2 cellular contexts compared by ENCODE assay signal in genomic region chr3:76965122-76965725, GRCh38.
TF ChIP-seq lines count a peak whose summit lies in the region.

No MANE protein-coding gene starts in this region.

TF ChIP-seq in H1, 55 proteins besides CTCF, POLR2A, EP300 and RAD21 (continued from another document):
- no peak for TF ChIP-seq BRCA1 (IDR thresholded peaks at IDR 0.05; ENCODE audit: low read depth, low read length)
- no peak for TF ChIP-seq CBX8 (IDR thresholded peaks at IDR 0.05; ENCODE audit: borderline replicate concordance, low read depth, low read length)
- no peak for TF ChIP-seq TAF1 (IDR thresholded peaks at IDR 0.05; ENCODE audit: low read depth, low read length)
- TF ChIP-seq KDM5A (IDR thresholded peaks at IDR 0.05; ENCODE audit: low read length), result no peak
- no peak for TF ChIP-seq RBBP5 (IDR thresholded peaks at IDR 0.05; ENCODE audit: borderline replicate concordance, low read depth, low read length)
- no peak for TF ChIP-seq CTBP2 (IDR thresholded peaks at IDR 0.05; ENCODE audit: borderline replicate concordance, insufficient read depth, insufficient read length, low read length)
- TF ChIP-seq TEAD4 (IDR thresholded peaks at IDR 0.05; ENCODE audit: low read depth, low read length), result no peak
- TF ChIP-seq RXRA (IDR thresholded peaks at IDR 0.05; ENCODE audit: insufficient read depth, low read depth, low read length), result no peak
- TF ChIP-seq SP4 (IDR thresholded peaks at IDR 0.05; ENCODE audit: low read length), result no peak
- TF ChIP-seq EGR1 (IDR thresholded peaks at IDR 0.05; ENCODE audit: borderline replicate concordance, low read depth, low read length), result no peak

TF ChIP-seq in HepG2, 621 proteins besides CTCF, POLR2A, EP300 and RAD21 (continued from another document and continues in another):
- TF ChIP-seq BCL6 (CRISPR knock-in tag; IDR thresholded peaks at IDR 0.05) (peak; percentile 35; the same call in 1 of the 2 replicates), SAP130 (CRISPR knock-in tag; IDR thresholded peaks at IDR 0.05; ENCODE audit: low read depth) (no peak), ZNF326 (CRISPR knock-in tag; IDR thresholded peaks at IDR 0.05; ENCODE audit: borderline replicate concordance) (no peak), ZFP36L2 (CRISPR knock-in tag; IDR thresholded peaks at IDR 0.05) (no peak), AHR (CRISPR knock-in tag; IDR thresholded peaks at IDR 0.05) (no peak), ZHX1 (CRISPR knock-in tag; IDR thresholded peaks at IDR 0.05; ENCODE audit: low read depth) (0 out of 2 replicates have a peak, but pooled peaks have one; percentile 32), DDIT3 (CRISPR knock-in tag; IDR thresholded peaks at IDR 0.05) (0 out of 2 replicates have a peak, but pooled peaks have one; percentile 75), FOXK2 (IDR thresholded peaks at IDR 0.05) (no peak), ZNF160 (CRISPR knock-in tag; IDR thresholded peaks at IDR 0.05) (no peak), ZNF281 (CRISPR knock-in tag; IDR thresholded peaks at IDR 0.05; ENCODE audit: borderline replicate concordance) (no peak), DNMT3B (CRISPR knock-in tag; conservative IDR thresholded peaks at IDR 0.05) (no peak), ZNF569 (CRISPR knock-in tag; IDR thresholded peaks at IDR 0.05; ENCODE audit: borderline replicate concordance) (no peak), KDM5B (CRISPR knock-in tag; IDR thresholded peaks at IDR 0.05; ENCODE audit: borderline replicate concordance) (no peak), FOXP4 (CRISPR knock-in tag; IDR thresholded peaks at IDR 0.05) (no peak), ZNF10 (CRISPR knock-in tag; IDR thresholded peaks at IDR 0.05; ENCODE audit: borderline replicate concordance, low read depth) (no peak), THAP7 (CRISPR knock-in tag; IDR thresholded peaks at IDR 0.05) (no peak), ARID5B (CRISPR knock-in tag; IDR thresholded peaks at IDR 0.05) (peak; percentile 83), ZNF552 (CRISPR knock-in tag; IDR thresholded peaks at IDR 0.05; ENCODE audit: borderline replicate concordance) (no peak), HIC2 (CRISPR knock-in tag; IDR thresholded peaks at IDR 0.05; ENCODE audit: low read depth) (no peak), ZFYVE20 (CRISPR knock-in tag; IDR thresholded peaks at IDR 0.05; ENCODE audit: borderline replicate concordance, low read depth) (no peak), ZNF609 (CRISPR knock-in tag; IDR thresholded peaks at IDR 0.05; ENCODE audit: borderline replicate concordance) (no peak), NR2F6 (IDR thresholded peaks at IDR 0.05) (0 out of 2 replicates have a peak, but pooled peaks have one; percentile 13), NR2F6 (CRISPR knock-in tag; IDR thresholded peaks at IDR 0.05) (peak; percentile 40; the same call in 1 of the 2 replicates), ZNF574 (CRISPR knock-in tag; IDR thresholded peaks at IDR 0.05) (0 out of 2 replicates have a peak, but pooled peaks have one; percentile 20)
